ENCODE assay signal across 8 cellular contexts in genomic region chr19:13172335-13173128, GRCh38. TPM values are rescaled to one million over a fixed set of nuclear protein-coding genes. Genes with fewer than 3 reads are reported as not detected.
DNase-seq lines count a peak whose midpoint lies in the region; ATAC-seq and TF ChIP-seq lines count a peak whose summit lies in the region.

No MANE protein-coding gene starts in this region.

- peak overlapping the region; percentile 85 for H3K4me3 Mint-ChIP-seq in activated naive CD8-positive, alpha-beta T cell treated with anti-CD3 and anti-CD28 coated beads, Interleukin-2, amount 10 ng/mL, durations not matched to agents 7 days and 5 days

- H3K4me1 Mint-ChIP-seq in activated naive CD8-positive, alpha-beta T cell treated with anti-CD3 and anti-CD28 coated beads, Interleukin-2, amount 10 ng/mL, durations not matched to agents 7 days and 5 days: peaks cover 45% of the 10 kb centered on the region

- POLR2A ChIA-PET in activated naive CD8-positive, alpha-beta T cell treated with anti-CD3 and anti-CD28 coated beads, Interleukin-2, amount 10 ng/mL, durations not matched to agents 7 days and 5 days (lab: Charles Lee): interaction anchor here (0.7 to 13.0 kb wide), 7 partner anchors 8 to 575 kb away, joined by 6 to 267 read pairs (median 10); a partner anchor contains a TSS

- no peak for TF ChIP-seq CTCF in right atrium auricular region (IDR thresholded peaks at IDR 0.05)
- TF ChIP-seq CTCF in smooth muscle cell (IDR thresholded peaks at IDR 0.05; ENCODE audit: borderline replicate concordance, insufficient read depth, poor library complexity, severe bottlenecking): no peak

- DNase-seq in activated gamma-delta T cell treated with Interleukin-2 at 50 U/mL for 16 hours (peak; percentile 85), activated gamma-delta T cell (lab: John Stamatoyannopoulos, UW) (no peak), SW480 (ENCODE audit: low spot score) (peak; percentile 74), right atrium auricular region (ENCODE audit: low spot score) (peak; percentile 88), smooth muscle cell (lab: John Stamatoyannopoulos, UW; ENCODE audit: unreplicated experiment) (peak; percentile 35)
- peak; percentile 71 for DNase-seq in activated naive CD8-positive, alpha-beta T cell treated with anti-CD3 and anti-CD28 coated beads, Interleukin-2, amount 10 ng/mL, durations not matched to agents 7 days and 5 days

- H3K27me3 ChIP-seq in right atrium auricular region: no peaks in the 10 kb centered on the region
- no peaks in the 10 kb centered on the region for H3K27me3 ChIP-seq in smooth muscle cell (ENCODE audit: low read depth)

- no peaks in the 10 kb centered on the region for H3K36me3 ChIP-seq in right atrium auricular region
- no peaks in the 10 kb centered on the region for H3K36me3 ChIP-seq in smooth muscle cell (ENCODE audit: low read depth)

- no peaks in the 10 kb centered on the region for H3K9me3 Mint-ChIP-seq in activated naive CD8-positive, alpha-beta T cell treated with anti-CD3 and anti-CD28 coated beads, Interleukin-2, amount 10 ng/mL, durations not matched to agents 7 days and 5 days

- WGBS in smooth muscle cell (ENCODE audit: low lambda C conversion rate): 62% methylated on average over 18 of the region's 19 CpGs

- H3K27ac Mint-ChIP-seq in activated naive CD8-positive, alpha-beta T cell treated with anti-CD3 and anti-CD28 coated beads, Interleukin-2, amount 10 ng/mL, durations not matched to agents 7 days and 5 days: peak overlapping the region; percentile 94

- H3K27ac ChIP-seq in right atrium auricular region: peak overlapping the region; percentile 64 to 67
- H3K27ac ChIP-seq in smooth muscle cell (ENCODE audit: low read depth): peak overlapping the region; percentile 50

- peaks cover 0 to 24% of the 10 kb centered on the region in 2 donors for H3K4me1 ChIP-seq in right atrium auricular region
- peaks cover 7% of the 10 kb centered on the region for H3K4me1 ChIP-seq in smooth muscle cell (ENCODE audit: low read depth)

- H3F3A ChIP-seq in smooth muscle cell (ENCODE audit: low read depth): peaks cover 23% of the 10 kb centered on the region

- H3K36me3 Mint-ChIP-seq in activated naive CD8-positive, alpha-beta T cell treated with anti-CD3 and anti-CD28 coated beads, Interleukin-2, amount 10 ng/mL, durations not matched to agents 7 days and 5 days: peaks cover 9% of the 10 kb centered on the region

- no peaks in the 10 kb centered on the region for H3K79me2 ChIP-seq in smooth muscle cell (ENCODE audit: low read depth)

- H3K4me3 ChIP-seq in right atrium auricular region (no peak overlapping the region), smooth muscle cell (no peak overlapping the region)

- H3K9me3 ChIP-seq in right atrium auricular region: no peaks in the 10 kb centered on the region
- no peaks in the 10 kb centered on the region for H3K9me3 ChIP-seq in smooth muscle cell (replicated peaks; ENCODE audit: low read depth)

- H2AFZ ChIP-seq in smooth muscle cell (ENCODE audit: low read depth): no peak overlapping the region

- peak; percentile 6 for ATAC-seq in activated naive CD8-positive, alpha-beta T cell treated with anti-CD3 and anti-CD28 coated beads, Interleukin-2, amount 10 ng/mL, durations not matched to agents 7 days and 5 days (ENCODE audit: low read depth)
- ATAC-seq in GM19467 (IDR thresholded peaks at IDR 0.05; ENCODE audit: unreplicated experiment) (no peak), GM21515 (IDR thresholded peaks at IDR 0.05; ENCODE audit: unreplicated experiment) (no peak)

- H3K9ac ChIP-seq in smooth muscle cell (ENCODE audit: low read depth): no peak overlapping the region

- H3K4me2 ChIP-seq in smooth muscle cell: peak overlapping the region; percentile 59

- H3K27me3 Mint-ChIP-seq in activated naive CD8-positive, alpha-beta T cell treated with anti-CD3 and anti-CD28 coated beads, Interleukin-2, amount 10 ng/mL, durations not matched to agents 7 days and 5 days: no peaks in the 10 kb centered on the region

- no peaks in the 10 kb centered on the region for H4K20me1 ChIP-seq in smooth muscle cell (ENCODE audit: low read depth)

RNA-seq across cellular contexts. Expression of gene IER2, which starts 22.3 kb away (rescaled TPM):
- total RNA-seq in activated naive CD8-positive, alpha-beta T cell treated with anti-CD3 and anti-CD28 coated beads, Interleukin-2, amount 10 ng/mL, durations not matched to agents 7 days and 5 days: 100 to 1,000 TPM; 167 to 178 TPM
- 100 to 1,000 TPM in 1 of 2 donors, 10 to 100 TPM in 1; 35.4 to 139 TPM for total RNA-seq in right atrium auricular region
- total RNA-seq in smooth muscle cell: 113 and 118 TPM in 2 replicates
- polyA plus RNA-seq in smooth muscle cell: 732 and 766 TPM in 2 replicates

RNA-seq across cellular contexts. Expression of gene STX10, which starts 22.4 kb away (rescaled TPM):
- total RNA-seq in activated naive CD8-positive, alpha-beta T cell treated with anti-CD3 and anti-CD28 coated beads, Interleukin-2, amount 10 ng/mL, durations not matched to agents 7 days and 5 days: 10 to 100 TPM; 67.1 to 69.9 TPM
- 10 to 100 TPM; 33.1 to 39.2 TPM for total RNA-seq in right atrium auricular region
- 37.6 and 59.6 TPM in 2 replicates for total RNA-seq in smooth muscle cell
- polyA plus RNA-seq in smooth muscle cell: 69.1 and 83.1 TPM in 2 replicates

RNA-seq across cellular contexts. Expression of gene NACC1, which starts 54.5 kb away (rescaled TPM):
- total RNA-seq in activated naive CD8-positive, alpha-beta T cell treated with anti-CD3 and anti-CD28 coated beads, Interleukin-2, amount 10 ng/mL, durations not matched to agents 7 days and 5 days: 10 to 100 TPM; 56.3 to 57.2 TPM
- total RNA-seq in right atrium auricular region (10 to 100 TPM; 25.4 to 27.3 TPM), smooth muscle cell (34.1 and 44.6 TPM in 2 replicates)
- polyA plus RNA-seq in smooth muscle cell: 9.9 and 12.8 TPM in 2 replicates

RNA-seq across cellular contexts. Expression of gene TRMT1, which starts 56.0 kb away (rescaled TPM):
- 10 to 100 TPM; 54.3 to 55.8 TPM for total RNA-seq in activated naive CD8-positive, alpha-beta T cell treated with anti-CD3 and anti-CD28 coated beads, Interleukin-2, amount 10 ng/mL, durations not matched to agents 7 days and 5 days
- 10 to 100 TPM; 13.6 to 15.0 TPM for total RNA-seq in right atrium auricular region
- 19.1 and 21.9 TPM in 2 replicates for total RNA-seq in smooth muscle cell
- polyA plus RNA-seq in smooth muscle cell: 37.4 and 44.3 TPM in 2 replicates
